8 cellular contexts compared by ENCODE assay signal in the genomic region with DNA sequence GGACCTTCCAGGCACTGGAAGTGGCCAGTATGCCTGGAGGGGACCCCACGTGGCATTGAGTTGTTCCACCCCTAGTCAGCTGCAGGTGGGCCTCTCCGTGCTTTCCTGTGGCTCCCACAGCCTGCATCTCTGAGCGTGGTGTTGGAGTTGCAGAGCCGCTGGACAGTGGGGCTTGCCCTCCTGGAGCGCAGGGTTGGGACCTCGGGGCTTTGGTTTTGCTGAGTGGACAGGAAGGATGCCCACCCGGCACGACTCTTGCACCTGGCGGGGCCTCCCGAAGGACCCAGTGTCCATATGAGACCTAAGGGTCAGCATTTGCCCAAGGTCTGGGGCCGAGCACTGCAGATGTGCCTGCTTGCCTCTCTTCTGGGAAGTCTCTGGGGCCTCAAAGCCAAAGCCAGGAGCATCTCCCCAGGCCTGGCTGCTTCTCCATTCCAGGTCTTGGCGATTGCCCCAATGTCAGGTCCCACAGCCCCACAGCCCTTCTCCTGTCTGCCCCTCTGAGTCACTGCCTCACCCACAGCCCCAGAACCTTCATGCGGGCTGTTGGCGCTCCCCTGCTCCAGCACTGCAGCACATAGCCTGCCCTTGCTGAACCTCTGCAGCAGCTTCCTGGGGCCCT. TPM values are rescaled to one million over a fixed set of nuclear protein-coding genes. Genes with fewer than 3 reads are reported as not detected.
A peak's percentile ranks its signal among the peaks of the same experiment; 100 is the strongest.
DNase-seq lines count a peak whose midpoint lies in the region; ATAC-seq and TF ChIP-seq lines count a peak whose summit lies in the region.

No MANE protein-coding gene starts in this region.

- peak overlapping the region; percentile 75; the same call in 1 of the 2 replicates for H3K4me3 ChIP-seq in GM08714 (ENCODE audit: low read length)
- H3K4me3 ChIP-seq in Peyer's patch, result peak overlapping the region; percentile 57 to 95 (median 86)
- peak overlapping the region; percentile 85 for H3K4me3 ChIP-seq in rectal smooth muscle tissue (ENCODE audit: low read length)

- H3K4me1 ChIP-seq in Peyer's patch (peaks cover 0 to 37% (median 14%) of the 10 kb centered on the region in 4 donors), rectal smooth muscle tissue (ENCODE audit: control insufficient read depth, insufficient read depth, low read length) (peaks cover 22% of the 10 kb centered on the region)

- H3K27me3 ChIP-seq in Peyer's patch (no peaks in the 10 kb centered on the region), rectal smooth muscle tissue (ENCODE audit: control insufficient read depth, insufficient read depth, low read length) (no peaks in the 10 kb centered on the region)

- H3K36me3 ChIP-seq in Peyer's patch (no peaks in the 10 kb centered on the region), rectal smooth muscle tissue (ENCODE audit: control insufficient read depth, insufficient read depth, low read length) (no peaks in the 10 kb centered on the region)

- peak overlapping the region in 2 of 4 donors; percentile 76 to 92 for H3K27ac ChIP-seq in Peyer's patch
- H3K27ac ChIP-seq in rectal smooth muscle tissue (ENCODE audit: low read depth, low read length), result peak overlapping the region; percentile 56

- DNase-seq in Peyer's patch (peak in 1 of 3 donors; percentile 49), iPS-NIHi11 (ENCODE audit: low spot score) (no peak), NCI-H524 (lab: John Stamatoyannopoulos, UW) (no peak)
- no peak for DNase-seq in effector CD8-positive, alpha-beta T cell (lab: John Stamatoyannopoulos, UW)

- H3K9me3 ChIP-seq in Peyer's patch, result no peaks in the 10 kb centered on the region

- ATAC-seq in esophagus mucosa (peak; percentile 2), GM19351 (IDR thresholded peaks at IDR 0.05; ENCODE audit: unreplicated experiment) (no peak)

- no peak overlapping the region for H3K9ac ChIP-seq in rectal smooth muscle tissue (ENCODE audit: low read length)

- TF ChIP-seq POLR2A in Peyer's patch (IDR thresholded peaks at IDR 0.05), result no peak

- TF ChIP-seq CTCF in Peyer's patch (IDR thresholded peaks at IDR 0.05), result no peak

RNA-seq across cellular contexts. Expression of a gene that starts 1.5 kb away (rescaled TPM):
- total RNA-seq in Peyer's patch (100 to 1,000 TPM in 3 of 4 donors, 10 to 100 TPM in 1; 77.2 to 158 (median 126) TPM), esophagus mucosa (24.9 TPM)

RNA-seq across cellular contexts. Expression of a gene that starts 15.3 kb away (rescaled TPM):
- total RNA-seq in Peyer's patch (100 to 1,000 TPM in 1 of 4 donors, 10 to 100 TPM in 3; 40.8 to 112 (median 90.3) TPM), esophagus mucosa (11.7 TPM)
